Comparison of ENCODE assay signal across 17 cellular contexts in genomic region chr19:33206261-33207039, GRCh38. TPM values are rescaled to one million over a fixed set of nuclear protein-coding genes. Genes with fewer than 3 reads are reported as not detected.
DNase-seq lines count a peak whose midpoint lies in the region; ATAC-seq, FAIRE-seq and TF ChIP-seq lines count a peak whose summit lies in the region.
"Had no signal": no experiment of that assay in that cellular context is flagged by ENCODE, and none has a peak within 500 bp of the region (broad histone marks: within the 10 kb centered on the region; RNA-seq: fewer than 3 reads in every experiment).

No MANE protein-coding gene starts in this region.

- in situ Hi-C loops in K562 (cut with MboI): no loop called here

- H3K9ac ChIP-seq in BLaER1 treated with 17β-estradiol and CSF1 and Interleukin-3, amounts not matched to agents 10 nM and 100 nM: no peak overlapping the region; a peak in 2 of 22 replicates
- H3K9ac ChIP-seq in K562 (ENCODE audit: insufficient read depth in 1 of 2, low read depth in 2 of 2, low read length in 2 of 2) (no peak overlapping the region), mesenchymal stem cell (ENCODE audit: low read length) (no peak overlapping the region)

- no peak for FAIRE-seq in K562 (lab: Jason Lieb, UNC)

- BruUV-seq in K562 (replicated peaks; lab: Mats Ljungman, UMichigan): no TSS peak

- H3K23ac ChIP-seq in mesenchymal stem cell (ENCODE audit: low read length in 2 of 2): no peak overlapping the region

- H2BK15ac ChIP-seq in mesenchymal stem cell (ENCODE audit: low read depth, poor library complexity, severe bottlenecking): no peak overlapping the region

- 31% methylated on average over 32 of the region's 38 CpGs for WGBS in K562 (ENCODE audit: insufficient coverage, low coverage, missing lambda C conversion rate)
- 97% methylated on average over 37 of the region's 38 CpGs for WGBS in mesenchymal stem cell

- intact Hi-C loops in Right ventricle myocardium inferior (cut with DNase I) (no loop called here), left ventricle myocardium inferior (cut with micrococcal nuclease) (no loop called here), K562 (cut with micrococcal nuclease) (no loop called here)

- no peak overlapping the region for H3K4ac ChIP-seq in mesenchymal stem cell (ENCODE audit: low read depth in 1 of 2, low read length in 2 of 2)

- H3K4me2 ChIP-seq in BLaER1 treated with 17β-estradiol and CSF1 and Interleukin-3, amounts not matched to agents 10 nM and 100 nM: peak overlapping the region in 8 of 11 experiments; percentile 80 to 96 (median 86); a peak in 12 of 22 replicates
- H3K4me2 ChIP-seq in K562 (ENCODE audit: insufficient read depth, low read length) (no peak overlapping the region), mesenchymal stem cell (ENCODE audit: low read length, poor library complexity, severe bottlenecking) (no peak overlapping the region)

- H3K9me1 ChIP-seq in K562 (ENCODE audit: control insufficient read depth, insufficient read depth, low read length): no peaks in the 10 kb centered on the region

- no peak overlapping the region for H2BK120ac ChIP-seq in mesenchymal stem cell (ENCODE audit: low read depth, low read length)

- H3K27me3 Mint-ChIP-seq in stimulated activated memory B cell treated with anti-CD40 and anti-IgM and Interleukin-4, amounts not matched to agents 10 μg/mL and 1 μg/mL and 100 μg/mL, for 72 hours: peaks cover 2% of the 10 kb centered on the region
- H3K27me3 Mint-ChIP-seq: CD4-positive, alpha-beta T cell had no signal

- no peak overlapping the region for H4K8ac ChIP-seq in mesenchymal stem cell (ENCODE audit: low read length)

- H4K20me1 ChIP-seq in BLaER1 treated with 17β-estradiol and CSF1 and Interleukin-3, amounts not matched to agents 10 nM and 100 nM: peaks cover 0 to 66% (median 44%) of the 10 kb centered on the region in 11 experiments; a peak in 19 of 22 replicates
- H4K20me1 ChIP-seq in K562 (replicated peaks; ENCODE audit: control insufficient read depth, insufficient read depth, low read length): peaks cover 12% of the 10 kb centered on the region; the same call in 1 of the 2 replicates

- CTCF ChIA-PET in K562 (lab: Yijun Ruan, JAX; ENCODE audit: low intra/inter-chr PET ratio): no interaction called here

- no peak overlapping the region for H3K4me3 Mint-ChIP-seq in stimulated activated memory B cell treated with anti-CD40 and anti-IgM and Interleukin-4, amounts not matched to agents 10 μg/mL and 1 μg/mL and 100 μg/mL, for 72 hours
- H3K4me3 Mint-ChIP-seq: CD4-positive, alpha-beta T cell had no signal

- no peaks in the 10 kb centered on the region for H3K4me1 Mint-ChIP-seq in stimulated activated memory B cell treated with anti-CD40 and anti-IgM and Interleukin-4, amounts not matched to agents 10 μg/mL and 1 μg/mL and 100 μg/mL, for 72 hours

- no peak overlapping the region for H2BK12ac ChIP-seq in mesenchymal stem cell (ENCODE audit: low read length in 2 of 2)

- H3K36me3 Mint-ChIP-seq in stimulated activated memory B cell treated with anti-CD40 and anti-IgM and Interleukin-4, amounts not matched to agents 10 μg/mL and 1 μg/mL and 100 μg/mL, for 72 hours: no peaks in the 10 kb centered on the region

- no peak overlapping the region for H3K27ac ChIP-seq in left ventricle myocardium inferior (replicated peaks)
- no peak overlapping the region for H3K27ac ChIP-seq in BLaER1 treated with 17β-estradiol and CSF1 and Interleukin-3, amounts not matched to agents 10 nM and 100 nM
- H3K27ac ChIP-seq in K562 (ENCODE audit: extremely low read depth, low read depth, low read length): no peak overlapping the region
- H3K27ac ChIP-seq in mesenchymal stem cell (ENCODE audit: low read length, poor library complexity, severe bottlenecking): no peak overlapping the region

- no peak overlapping the region for H2BK5ac ChIP-seq in mesenchymal stem cell (ENCODE audit: low read depth, low read length, poor library complexity, severe bottlenecking)

- H3K79me2 ChIP-seq in K562 (ENCODE audit: control insufficient read depth, insufficient read depth, low read length): no peaks in the 10 kb centered on the region

- no peak overlapping the region for H3K27ac Mint-ChIP-seq in stimulated activated memory B cell treated with anti-CD40 and anti-IgM and Interleukin-4, amounts not matched to agents 10 μg/mL and 1 μg/mL and 100 μg/mL, for 72 hours
- H3K27ac Mint-ChIP-seq: CD4-positive, alpha-beta T cell had no signal

- ATAC-seq in Right ventricle myocardium inferior: no peak
- ATAC-seq in K562: peak; percentile 17; the same call in 1 of the 3 replicates
- peak; percentile 17 for ATAC-seq in stimulated activated memory B cell treated with anti-CD40 and anti-IgM and Interleukin-4, amounts not matched to agents 10 μg/mL and 1 μg/mL and 100 μg/mL, for 72 hours
- ATAC-seq in HG02763 (IDR thresholded peaks at IDR 0.05; ENCODE audit: unreplicated experiment): no peak
- ATAC-seq: HCT116 had no signal

- DNase-seq in Right ventricle myocardium inferior (ENCODE audit: missing footprints): peak; percentile 68
- no peak for DNase-seq in left ventricle myocardium inferior
- no peak for DNase-seq in K562 (ENCODE audit: extremely low read depth in 1 of 4, low spot score in 3 of 4)
- no peak for DNase-seq in mesenchymal stem cell
- DNase-seq: 8988T; AML-193; C1 segment of cervical spinal cord; Calu3; CD4-positive, alpha-beta T cell; DMS 273 treated with DMSO at 0.1 percent for 48 hours had no signal

- TF ChIP-seq POLR2A in K562 (conservative IDR thresholded peaks at IDR 0.05): no peak

- no peaks in the 10 kb centered on the region for H3K9me3 ChIP-seq in left ventricle myocardium inferior (replicated peaks)
- no peaks in the 10 kb centered on the region for H3K9me3 ChIP-seq in BLaER1 treated with 17β-estradiol and CSF1 and Interleukin-3, amounts not matched to agents 10 nM and 100 nM (replicated peaks in 1 of 11)
- H3K9me3 ChIP-seq in K562 (replicated peaks; ENCODE audit: control insufficient read depth, insufficient read depth, low read depth, low read length): no peaks in the 10 kb centered on the region
- no peaks in the 10 kb centered on the region for H3K9me3 ChIP-seq in mesenchymal stem cell (ENCODE audit: control insufficient read depth, low read length)

- no peak overlapping the region for H2AK5ac ChIP-seq in mesenchymal stem cell (ENCODE audit: low read length, severe bottlenecking)

- TF ChIP-seq EP300 in K562 (IDR thresholded peaks at IDR 0.05; ENCODE audit: low read length): no peak

- no peak overlapping the region for H3K14ac ChIP-seq in mesenchymal stem cell (ENCODE audit: low read length in 2 of 2)

- H2AFZ ChIP-seq in K562 (ENCODE audit: low read depth, low read length) (no peak overlapping the region), mesenchymal stem cell (ENCODE audit: low read depth, low read length) (no peak overlapping the region)

- TF ChIP-seq CTCF in left ventricle myocardium inferior (IDR thresholded peaks at IDR 0.05; ENCODE audit: borderline replicate concordance): no peak
- no peak for TF ChIP-seq CTCF in K562 (IDR thresholded peaks at IDR 0.05 in 2 of 3, conservative IDR thresholded peaks at IDR 0.05 in 1 of 3; ENCODE audit: insufficient read depth in 2 of 3, low read depth in 1 of 3, low read length in 3 of 3)

- H4K91ac ChIP-seq in mesenchymal stem cell (ENCODE audit: low read length): no peak overlapping the region

- H3K18ac ChIP-seq in mesenchymal stem cell (ENCODE audit: low read depth in 1 of 2, low read length in 2 of 2): no peak overlapping the region

- H3K27me3 ChIP-seq in left ventricle myocardium inferior (ENCODE audit: low read depth) (no peaks in the 10 kb centered on the region), K562 (ENCODE audit: control insufficient read depth in 2 of 2, insufficient read depth in 2 of 2, low read length in 2 of 2) (peaks cover 9 to 90% of the 10 kb centered on the region in 2 experiments; a peak in 4 of 5 replicates), mesenchymal stem cell (ENCODE audit: control insufficient read depth in 1 of 2, insufficient read depth in 1 of 2, low read length in 2 of 2) (no peaks in the 10 kb centered on the region)
- no peaks in the 10 kb centered on the region for H3K27me3 ChIP-seq in BLaER1 treated with 17β-estradiol and CSF1 and Interleukin-3, amounts not matched to agents 10 nM and 100 nM

- no peaks in the 10 kb centered on the region for H3K4me1 ChIP-seq in left ventricle myocardium inferior
- H3K4me1 ChIP-seq in BLaER1 treated with 17β-estradiol and CSF1 and Interleukin-3, amounts not matched to agents 10 nM and 100 nM: peaks cover 26 to 41% (median 33%) of the 10 kb centered on the region in 10 experiments
- peaks cover 0 to 37% of the 10 kb centered on the region in 2 experiments; a peak in 2 of 5 replicates for H3K4me1 ChIP-seq in K562 (replicated peaks in 1 of 2; ENCODE audit: control insufficient read depth in 2 of 2, insufficient read depth in 2 of 2, low read length in 2 of 2)
- H3K4me1 ChIP-seq in mesenchymal stem cell (ENCODE audit: control insufficient read depth, insufficient read depth, low read depth, low read length): peaks cover 4% of the 10 kb centered on the region

- H3K36me3 ChIP-seq in left ventricle myocardium inferior: peaks cover 12% of the 10 kb centered on the region
- H3K36me3 ChIP-seq in BLaER1 treated with 17β-estradiol and CSF1 and Interleukin-3, amounts not matched to agents 10 nM and 100 nM: peaks cover 58 to 86% (median 67%) of the 10 kb centered on the region in 11 experiments
- H3K36me3 ChIP-seq in K562 (ENCODE audit: control insufficient read depth, insufficient read depth, low read length): no peaks in the 10 kb centered on the region
- peaks cover 29 to 57% of the 10 kb centered on the region in 2 experiments for H3K36me3 ChIP-seq in mesenchymal stem cell (ENCODE audit: control insufficient read depth in 1 of 2, insufficient read depth in 2 of 2, low read depth in 1 of 2, low read length in 2 of 2)

- POLR2A ChIA-PET in K562 (lab: Yijun Ruan, JAX): no interaction called here

- no peak for TF ChIP-seq RAD21 in K562 (CRISPR knock-in tag; conservative IDR thresholded peaks at IDR 0.05 in 1 of 2, IDR thresholded peaks at IDR 0.05 in 1 of 2)

- H3K4me3 ChIP-seq in left ventricle myocardium inferior (no peak overlapping the region), K562 (no peak overlapping the region), mesenchymal stem cell (ENCODE audit: insufficient read depth in 1 of 2, low read depth in 1 of 2, low read length in 2 of 2) (no peak overlapping the region)
- no peak overlapping the region for H3K4me3 ChIP-seq in BLaER1 treated with 17β-estradiol and CSF1 and Interleukin-3, amounts not matched to agents 10 nM and 100 nM

- no peaks in the 10 kb centered on the region for H3K79me1 ChIP-seq in mesenchymal stem cell (replicated peaks; ENCODE audit: low read length, poor library complexity, severe bottlenecking)

- H3K9me3 Mint-ChIP-seq in stimulated activated memory B cell treated with anti-CD40 and anti-IgM and Interleukin-4, amounts not matched to agents 10 μg/mL and 1 μg/mL and 100 μg/mL, for 72 hours: no peaks in the 10 kb centered on the region
- H3K9me3 Mint-ChIP-seq: CD4-positive, alpha-beta T cell had no signal

RNA-seq across cellular contexts. Expression of gene LRP3, which starts 12.3 kb away (rescaled TPM):
- 17.8 TPM for total RNA-seq in Right ventricle myocardium inferior
- 20.8 TPM for total RNA-seq in left ventricle myocardium inferior
- not detected in 2 replicates for total RNA-seq in K562 (2011; cell fraction: chromatin; rRNA removed; ENCODE audit: low replicate concordance)
- total RNA-seq in K562 (2011; cell fraction: nucleolus; rRNA removed): not detected in 2 replicates
- not detected in 2 replicates for total RNA-seq in K562 (2011; cell fraction: nucleoplasm; rRNA removed)
- not detected in 2 replicates for total RNA-seq in K562 (2014; rRNA removed)
- total RNA-seq in K562 (2014; rRNA removed; fragmentation: Illumina TruSeq; extraction: Trizol): not detected in 2 replicates
- total RNA-seq in K562 (2015; rRNA removed; fragmentation: Illumina TruSeq; extraction: Trizol): not detected in 2 replicates
- total RNA-seq in K562 (2021): 0.04 and 0.29 TPM in 2 replicates
- polyA plus RNA-seq in K562 (2011; rRNA removed): not detected in 2 replicates
- polyA plus RNA-seq in K562 (2011; cell fraction: cytosol; rRNA removed): not detected in 2 replicates
- polyA plus RNA-seq in K562 (2011; cell fraction: nucleus; rRNA removed): not detected in 2 replicates
- polyA plus RNA-seq in K562 (2012): not detected in 2 replicates
- polyA plus RNA-seq in K562 (2014; fragmentation: Illumina TruSeq; extraction: Trizol): not detected in 2 replicates
- not detected for polyA plus RNA-seq in K562 (2014; fragmentation: Nextera tagmentation; extraction: Ambion mirVana)
- polyA plus RNA-seq in K562 (2014; rRNA removed): not detected in 2 replicates
- not detected in 2 replicates for polyA minus RNA-seq in K562 (2011; rRNA and poly(A)+ RNA removed)
- polyA minus RNA-seq in K562 (2011; cell fraction: cytosol; rRNA and poly(A)+ RNA removed): not detected in 2 replicates
- not detected in 2 replicates for polyA minus RNA-seq in K562 (2011; cell fraction: nucleus; rRNA and poly(A)+ RNA removed)
- 27.7 TPM for polyA plus RNA-seq in mesenchymal stem cell (2013, experiment 1 of 2)
- 25.6 TPM for polyA plus RNA-seq in mesenchymal stem cell (2013, experiment 2 of 2)
- total RNA-seq: HT-29 had no signal

RNA-seq across cellular contexts. Expression of gene SLC7A10, which starts 19.2 kb away (rescaled TPM):
- total RNA-seq in Right ventricle myocardium inferior (0.32 TPM), left ventricle myocardium inferior (not detected), K562 (2014; rRNA removed) (not detected in 2 replicates), K562 (2014; rRNA removed; fragmentation: Illumina TruSeq; extraction: Trizol) (not detected in 2 replicates), K562 (2015; rRNA removed; fragmentation: Illumina TruSeq; extraction: Trizol) (not detected in 2 replicates), K562 (2021) (not detected in 2 replicates)
- not detected in 2 replicates for total RNA-seq in K562 (2011; cell fraction: chromatin; rRNA removed; ENCODE audit: low replicate concordance)
- total RNA-seq in K562 (2011; cell fraction: nucleolus; rRNA removed): not detected in 2 replicates
- total RNA-seq in K562 (2011; cell fraction: nucleoplasm; rRNA removed): not detected in 2 replicates
- polyA plus RNA-seq in K562 (2011; rRNA removed) (not detected in 2 replicates), K562 (2014; fragmentation: Illumina TruSeq; extraction: Trizol) (not detected in 2 replicates), K562 (2014; fragmentation: Nextera tagmentation; extraction: Ambion mirVana) (under 1 TPM in 1 of 2 experiments, not detected in 1; 0.07 TPM), K562 (2014; rRNA removed) (not detected in 2 replicates)
- polyA plus RNA-seq in K562 (2011; cell fraction: cytosol; rRNA removed): not detected in 2 replicates
- polyA plus RNA-seq in K562 (2011; cell fraction: nucleus; rRNA removed): not detected in 2 replicates
- polyA plus RNA-seq in K562 (2012): not detected in 2 replicates
- polyA minus RNA-seq in K562 (2011; rRNA and poly(A)+ RNA removed): not detected in 2 replicates
- polyA minus RNA-seq in K562 (2011; cell fraction: cytosol; rRNA and poly(A)+ RNA removed): not detected in 2 replicates
- polyA minus RNA-seq in K562 (2011; cell fraction: nucleus; rRNA and poly(A)+ RNA removed): not detected in 2 replicates
- 0.14 TPM for polyA plus RNA-seq in mesenchymal stem cell (2013, experiment 1 of 2)
- 0.18 TPM for polyA plus RNA-seq in mesenchymal stem cell (2013, experiment 2 of 2)
- total RNA-seq: Calu3; CD4-positive, alpha-beta T cell; Daoy; H4; HT-29 had no signal

Comparison
In these comparisons a context has a peak if more than half of its experiments do, and no peak if none do; other contexts are left out.
1. ATAC-seq: peak in K562 (single experiment) and stimulated activated memory B cell treated with anti-CD40 and anti-IgM and Interleukin-4, amounts not matched to agents 10 μg/mL and 1 μg/mL and 100 μg/mL, for 72 hours (single experiment); none in Right ventricle myocardium inferior (single experiment) and HG02763 (single experiment).
2. H3K4me2 ChIP-seq: peak in BLaER1 treated with 17β-estradiol and CSF1 and Interleukin-3, amounts not matched to agents 10 nM and 100 nM (8 of 11); none in K562 (single experiment) and mesenchymal stem cell (single experiment).
3. RNA of gene LRP3, which starts 12.3 kb away (total RNA-seq): 20.8 TPM in left ventricle myocardium inferior (single experiment) and 17.8 TPM in Right ventricle myocardium inferior (single experiment); 0.04 to 0.29 TPM in K562; every median in the first group is over 10 times any median in the second.